In the genomic region with DNA sequence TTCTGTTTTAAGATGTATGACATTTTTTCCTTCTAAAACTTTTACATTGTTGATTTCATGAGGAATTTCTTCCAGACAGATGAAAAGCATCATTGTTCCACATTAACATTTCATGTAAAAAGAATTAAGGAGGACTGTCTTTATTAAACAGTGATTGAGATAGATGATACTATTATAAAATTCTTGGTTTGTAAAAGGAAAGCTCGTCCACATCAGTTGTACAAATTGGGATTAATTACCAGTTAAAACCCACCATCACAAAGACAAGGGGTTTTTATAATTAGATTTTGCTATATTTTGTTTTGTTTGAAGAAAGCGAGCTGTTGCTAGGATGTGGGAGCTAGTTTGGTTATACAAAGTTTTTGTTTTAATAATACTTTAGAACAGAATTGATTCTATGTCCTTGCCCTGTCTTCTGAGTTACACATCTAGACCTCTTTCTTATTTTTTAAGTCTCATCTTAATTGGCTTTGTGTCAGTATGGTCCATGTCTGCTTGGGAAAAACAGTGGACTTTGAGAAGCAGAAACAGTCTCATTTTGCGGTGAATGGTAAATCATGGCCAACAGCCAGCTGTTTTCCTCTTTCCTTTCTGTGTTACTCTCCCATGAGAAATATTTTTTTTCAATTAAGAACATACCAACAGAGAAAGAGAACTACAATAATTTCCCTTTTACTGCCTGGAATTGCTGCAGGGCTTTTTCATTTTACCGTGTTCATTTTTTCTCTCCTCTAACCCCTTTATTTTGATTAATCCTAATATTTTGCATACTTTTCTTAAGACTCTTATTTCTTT, we compare ENCODE assay signal across 8 cellular contexts. TPM values are rescaled to one million over a fixed set of nuclear protein-coding genes. Genes with fewer than 3 reads are reported as not detected.
A peak's percentile ranks its signal among the peaks of the same experiment; 100 is the strongest.
DNase-seq lines count a peak whose midpoint lies in the region; ATAC-seq and TF ChIP-seq lines count a peak whose summit lies in the region.

No MANE protein-coding gene starts in this region.

- H3K4me3 Mint-ChIP-seq in HFFc6 (peak overlapping the region; percentile 91), MCF 10A (ENCODE audit: unreplicated experiment) (peak overlapping the region; percentile 95)

- POLR2A ChIA-PET in AG04449 (lab: Yijun Ruan, JAX) (no interaction called here), MCF 10A (lab: Yijun Ruan, JAX) (interaction anchor here (0.8 to 6.2 kb wide), 15 partner anchors 11 to 740 kb away, joined by 3 to 110 read pairs (median 15); partner anchors contain the start of genes CAV1, CAV2 and ST7)

- BruUV-seq in MCF 10A (replicated peaks; lab: Mats Ljungman, UMichigan) = no TSS peak

- H3K9me3 Mint-ChIP-seq in HFFc6 = no peaks in the 10 kb centered on the region
- no peaks in the 10 kb centered on the region for H3K9me3 Mint-ChIP-seq in MCF 10A (ENCODE audit: unreplicated experiment)

- H3K9me3 ChIP-seq in muscle layer of duodenum (ENCODE audit: control insufficient read depth in 1 of 2, low read length in 2 of 2) = no peaks in the 10 kb centered on the region

- CTCF ChIA-PET in AG04449 (lab: Yijun Ruan, JAX) (interaction anchor here (0.7 to 2.4 kb wide), 2 partner anchors 22 to 313 kb away, joined by 3 to 10 read pairs; no protein-coding TSS in a partner anchor), MCF 10A (lab: Yijun Ruan, JAX) (interaction anchor here (0.6 to 3.8 kb wide), 5 partner anchors 17 to 313 kb away, joined by 3 to 35 read pairs (median 3); no protein-coding TSS in a partner anchor)

- H3K36me3 Mint-ChIP-seq in HFFc6 (ENCODE audit: low read depth) (no peaks in the 10 kb centered on the region), MCF 10A (ENCODE audit: insufficient read depth, unreplicated experiment) (peaks cover 21% of the 10 kb centered on the region)

- no peak for ATAC-seq in GM19463 (IDR thresholded peaks at IDR 0.05; ENCODE audit: unreplicated experiment)

- intact Hi-C loops in MCF 10A (cut with micrococcal nuclease) = no loop called here

- peaks cover 67% of the 10 kb centered on the region for H3K4me1 Mint-ChIP-seq in HFFc6 (ENCODE audit: low read depth)
- peaks cover 31% of the 10 kb centered on the region for H3K4me1 Mint-ChIP-seq in MCF 10A (ENCODE audit: insufficient read depth, unreplicated experiment)

- TF ChIP-seq CTCF in AG04449 (IDR thresholded peaks at IDR 0.05; ENCODE audit: insufficient read depth, low read length, missing control alignments) (no peak), HFFc6 (IDR thresholded peaks at IDR 0.05) (no peak), MCF 10A (IDR thresholded peaks at IDR 0.05; ENCODE audit: unreplicated experiment) (no peak)

- peak overlapping the region; percentile 80 for H3K4me3 ChIP-seq in AG04449 (ENCODE audit: low read depth, low read length)
- peak overlapping the region; percentile 59 to 88 for H3K4me3 ChIP-seq in muscle layer of duodenum (ENCODE audit: low read depth in 1 of 2, low read length in 2 of 2)

- H3K27me3 Mint-ChIP-seq in HFFc6 (ENCODE audit: insufficient read depth) (no peaks in the 10 kb centered on the region; the same call in 1 of the 2 replicates), MCF 10A (ENCODE audit: insufficient read depth, unreplicated experiment) (no peaks in the 10 kb centered on the region)

- H3K27me3 ChIP-seq in muscle layer of duodenum (ENCODE audit: low read depth, low read length) = no peaks in the 10 kb centered on the region

- peak overlapping the region; percentile 79 for H3K27ac ChIP-seq in muscle layer of duodenum (ENCODE audit: low read length)

- DNase-seq in AG04449 (ENCODE audit: low read depth, low spot score) (no peak), HFFc6 (no peak), MCF 10A (ENCODE audit: unreplicated experiment) (peak; percentile 50), NCI-H187 treated with DMSO at 0.1 percent for 48 hours (lab: John Stamatoyannopoulos, UW) (no peak), HK-2 (ENCODE audit: unreplicated experiment) (no peak)
- DNase-seq in stimulated activated CD4-positive, alpha-beta T cell treated with anti-CD3 and anti-CD28 coated beads, Interleukin-4, amount 100 ng/mL, for 1 hour = no peak

- H3K4me1 ChIP-seq in muscle layer of duodenum (ENCODE audit: control insufficient read depth in 1 of 2, insufficient read depth in 2 of 2, low read length in 2 of 2) = peaks cover 9 to 17% of the 10 kb centered on the region in 2 donors

- peak overlapping the region; percentile 93 for H3K27ac Mint-ChIP-seq in HFFc6
- peak overlapping the region; percentile 98 for H3K27ac Mint-ChIP-seq in MCF 10A (ENCODE audit: low read depth, unreplicated experiment)

- H3K36me3 ChIP-seq in muscle layer of duodenum (ENCODE audit: control insufficient read depth in 1 of 2, insufficient read depth in 2 of 2, low read length in 2 of 2) = peaks cover 0 to 6% of the 10 kb centered on the region in 2 donors

RNA-seq across cellular contexts. Expression of gene TES, which starts 3.2 kb away (rescaled TPM):
- total RNA-seq in HFFc6 (2021; fragmentation: NEBNext Ultra II Directional; extraction: Animal tissue kit (Norgen Biotek cat#: 25700)) = 10 to 100 TPM; 10.4 to 29.3 (median 22.4) TPM
- 150 and 162 TPM in 2 replicates for total RNA-seq in MCF 10A (2022)
